In genomic region chr1:178727014-178727895, GRCh38 we compare ENCODE assay signal across 9 cellular contexts. TPM values are rescaled to one million over a fixed set of nuclear protein-coding genes. Genes with fewer than 3 reads are reported as not detected.
A peak's percentile ranks its signal among the peaks of the same experiment; 100 is the strongest.
DNase-seq lines count a peak whose midpoint lies in the region; ATAC-seq, FAIRE-seq and TF ChIP-seq lines count a peak whose summit lies in the region.
"Had no signal": no experiment of that assay in that cellular context is flagged by ENCODE, and none has a peak within 500 bp of the region (broad histone marks: within the 10 kb centered on the region; RNA-seq: fewer than 3 reads in every experiment).

No MANE protein-coding gene starts in this region.

- no peak overlapping the region for H2AFZ ChIP-seq in neural cell (ENCODE audit: low read depth, low read length)

- H3K36me3 ChIP-seq in ectodermal cell (ENCODE audit: control insufficient read depth, insufficient read depth, low read length) (no peaks in the 10 kb centered on the region), neural cell (ENCODE audit: insufficient read depth, low read length) (no peaks in the 10 kb centered on the region)

- no peaks in the 10 kb centered on the region for H3K9me3 ChIP-seq in ectodermal cell (ENCODE audit: control insufficient read depth, low read length)
- peaks cover 3% of the 10 kb centered on the region for H3K9me3 ChIP-seq in neural cell (ENCODE audit: low read length)

- no peak for ATAC-seq in HG02642 (IDR thresholded peaks at IDR 0.05; ENCODE audit: poor library complexity, unreplicated experiment)
- no peak for ATAC-seq in GM21367 (IDR thresholded peaks at IDR 0.05; ENCODE audit: unreplicated experiment)

- H3K4me2 ChIP-seq in neural cell (ENCODE audit: low read length), result peak overlapping the region; percentile 91

- no peaks in the 10 kb centered on the region for H3F3A ChIP-seq in neural cell (ENCODE audit: insufficient read depth, low read length, poor library complexity, severe bottlenecking)

- H3K27me3 ChIP-seq in ectodermal cell (ENCODE audit: control insufficient read depth, insufficient read depth, low read length, poor library complexity, severe bottlenecking), result peaks cover 14% of the 10 kb centered on the region
- H3K27me3 ChIP-seq in neural cell (ENCODE audit: insufficient read depth, low read depth, low read length), result no peaks in the 10 kb centered on the region

- H3K4me3 ChIP-seq in ectodermal cell (ENCODE audit: insufficient read depth, low read depth, low read length) (peak overlapping the region; percentile 76), neural cell (ENCODE audit: low read length) (peak overlapping the region; percentile 84)

- DNase-seq in D721Med (ENCODE audit: insufficient read length, low spot score), result no peak
- peak; percentile 70 for DNase-seq in NCI-H526 treated with DMSO at 0.1 percent for 48 hours (lab: John Stamatoyannopoulos, UW)
- DNase-seq in NCI-H345 (lab: John Stamatoyannopoulos, UW), result no peak
- DNase-seq in Kasumi-1 (lab: John Stamatoyannopoulos, UW), result no peak
- DNase-seq: activated CD4-positive, alpha-beta T cell treated with anti-CD3 and anti-CD28 coated beads, Interleukin-2, amount 50 U/mL, for 48 hours had no signal

- H3K9ac ChIP-seq in neural cell (ENCODE audit: low read length), result peak overlapping the region; percentile 78

- H3K27ac ChIP-seq in ectodermal cell (ENCODE audit: insufficient read depth, low read depth, low read length, poor library complexity, severe bottlenecking) (no peak overlapping the region), neural cell (ENCODE audit: low read length) (no peak overlapping the region)

- TF ChIP-seq CTCF in D721Med (IDR thresholded peaks at IDR 0.05; ENCODE audit: insufficient read depth, missing control alignments) (no peak), neural cell (IDR thresholded peaks at IDR 0.05; ENCODE audit: poor library complexity, severe bottlenecking) (no peak)

- TF ChIP-seq RAD21 in neural cell (conservative IDR thresholded peaks at IDR 0.05), result no peak

- H3K79me2 ChIP-seq in neural cell (replicated peaks; ENCODE audit: insufficient read depth, low read length), result peaks cover 50% of the 10 kb centered on the region

- WGBS in ectodermal cell, 2 experiments, result 68 to 71% methylated on average over 9 to 10 of the region's 11 CpGs

- H3K4me1 ChIP-seq in ectodermal cell (ENCODE audit: control insufficient read depth, insufficient read depth, low read length), result peaks cover 12% of the 10 kb centered on the region

- FAIRE-seq in D721Med (lab: Jason Lieb, UNC), result peak; percentile 86

- no peaks in the 10 kb centered on the region for H4K20me1 ChIP-seq in neural cell (ENCODE audit: insufficient read depth)

- TF ChIP-seq EP300 in neural cell (conservative IDR thresholded peaks at IDR 0.05; ENCODE audit: poor library complexity, severe bottlenecking), result no peak

- H3K9me2 ChIP-seq in neural cell (ENCODE audit: insufficient read depth, low read length), result no peaks in the 10 kb centered on the region

TF ChIP-seq in neural cell, 6 proteins besides CTCF, POLR2A, EP300 and RAD21:
- TF ChIP-seq REST (IDR thresholded peaks at IDR 0.05; ENCODE audit: borderline replicate concordance), result no peak
- TF ChIP-seq POLR2AphosphoS5 (IDR thresholded peaks at IDR 0.05), result no peak
- TF ChIP-seq TAF1 (IDR thresholded peaks at IDR 0.05; ENCODE audit: low read depth), result no peak
- no peak for TF ChIP-seq SMC3 (conservative IDR thresholded peaks at IDR 0.05; ENCODE audit: poor library complexity)
- TF ChIP-seq MXI1 (conservative IDR thresholded peaks at IDR 0.05; ENCODE audit: poor library complexity, severe bottlenecking), result no peak

RNA-seq across cellular contexts. Expression of gene RALGPS2, which starts 2.2 kb away (rescaled TPM):
- polyA plus RNA-seq in ectodermal cell (2013, experiment 1 of 4), result 44.9 TPM
- 42.4 TPM for polyA plus RNA-seq in ectodermal cell (2013, experiment 2 of 4)
- polyA plus RNA-seq in ectodermal cell (2013, experiment 3 of 4), result 48.2 TPM
- polyA plus RNA-seq in ectodermal cell (2013, experiment 4 of 4), result 54.6 TPM
- polyA plus RNA-seq in neural cell, result 26.6 and 27.8 TPM in 2 replicates
- 89.8 and 96.3 TPM in 2 replicates for polyA minus RNA-seq in neural cell
